ENCODE assay signal across 8 cellular contexts in the genomic region with DNA sequence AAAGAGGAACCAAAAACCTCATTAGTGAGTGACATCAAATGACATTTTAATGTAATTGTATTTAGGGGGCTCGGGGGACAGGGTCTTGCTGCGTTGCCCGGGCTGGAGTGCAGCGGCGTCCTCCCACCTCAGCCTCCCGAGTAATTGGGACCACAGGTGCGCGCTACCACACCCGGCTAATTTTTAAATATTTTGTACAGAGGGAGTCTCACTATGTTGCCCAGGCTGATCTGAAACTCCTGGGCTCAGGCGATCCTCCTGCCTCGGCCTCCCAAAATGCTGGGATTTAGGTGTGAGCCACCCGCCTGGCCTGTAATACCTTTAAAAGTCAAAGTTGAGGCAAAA. TPM values are rescaled to one million over a fixed set of nuclear protein-coding genes. Genes with fewer than 3 reads are reported as not detected.
A peak's percentile ranks its signal among the peaks of the same experiment; 100 is the strongest.
DNase-seq lines count a peak whose midpoint lies in the region; ATAC-seq and TF ChIP-seq lines count a peak whose summit lies in the region.

No MANE protein-coding gene starts in this region.

- ATAC-seq in activated T-cell treated with anti-CD3 and anti-CD28 coated beads, Interleukin-2, amount 50 U/mL, for 4 hours = no peak
- ATAC-seq in lung (ENCODE audit: insufficient read depth, low FRiP score) = no peak

- in situ Hi-C loops in astrocyte of the cerebellum (cut with HindIII; ENCODE audit: low sequenced_read_pairs) (no loop called here), transverse colon (cut with MboI; ENCODE audit: low pct_ligation_motif_present in 1 of 4, low pct_unique_long_range_greater_than_20kb in 1 of 4, low sequenced_read_pairs in 3 of 4) (no loop called here)

- no peak for TF ChIP-seq POLR2A in transverse colon (IDR thresholded peaks at IDR 0.05)

- DNase-seq in activated T-cell treated with anti-CD3 and anti-CD28 coated beads, Interleukin-2, amount 50 U/mL, for 4 hours = no peak
- no peak for DNase-seq in activated T-cell treated with anti-CD3 and anti-CD28 coated beads, Interleukin-2, amount 50 U/mL, for 1 hour
- no peak for DNase-seq in astrocyte of the cerebellum (ENCODE audit: low read depth)
- no peak for DNase-seq in lung (ENCODE audit: low spot score)
- DNase-seq in transverse colon = no peak
- no peak for DNase-seq in NCI-H146 (lab: John Stamatoyannopoulos, UW)
- no peak for DNase-seq in NCI-H226
- no peak for DNase-seq in H4 (ENCODE audit: low spot score)

- H3K27me3 Mint-ChIP-seq in activated T-cell treated with anti-CD3 and anti-CD28 coated beads, Interleukin-2, amount 50 U/mL, for 4 hours (ENCODE audit: low read depth) = peaks cover 3% of the 10 kb centered on the region

- WGBS in lung, 2 donors = 43 to 47% methylated on average over 12 of the region's 12 CpGs
- 31 to 60% methylated on average over 3 to 12 of the region's 12 CpGs for WGBS in transverse colon (ENCODE audit: low coverage in 1 of 2), 2 donors

- H3K27ac ChIP-seq in lung (ENCODE audit: low read depth in 1 of 2, low read length in 1 of 2) (no peak overlapping the region), transverse colon (peak overlapping the region; percentile 66 to 94 (median 88))

- H3K9me3 Mint-ChIP-seq in activated T-cell treated with anti-CD3 and anti-CD28 coated beads, Interleukin-2, amount 50 U/mL, for 4 hours = no peaks in the 10 kb centered on the region

- H3K36me3 ChIP-seq in lung (ENCODE audit: control insufficient read depth in 2 of 2, insufficient read depth in 2 of 2, low read length in 2 of 2) (peaks cover 0 to 42% of the 10 kb centered on the region in 2 donors), transverse colon (peaks cover 0 to 12% (median 3%) of the 10 kb centered on the region in 4 donors)

- H3K9me3 ChIP-seq in lung (ENCODE audit: control insufficient read depth in 2 of 2, insufficient read depth in 1 of 2, low read length in 1 of 2) (no peaks in the 10 kb centered on the region), transverse colon (no peaks in the 10 kb centered on the region)

- intact Hi-C loops in transverse colon (cut with DNase I; ENCODE audit: low total_unique reads) = no loop called here

- TF ChIP-seq EP300 in transverse colon (IDR thresholded peaks at IDR 0.05; ENCODE audit: low read depth) = no peak

- peak overlapping the region; percentile 84 for H3K4me3 ChIP-seq in astrocyte of the cerebellum (ENCODE audit: low read depth, low read length)
- H3K4me3 ChIP-seq in lung = peak overlapping the region; percentile 75
- peak overlapping the region; percentile 67 to 94 (median 79) for H3K4me3 ChIP-seq in transverse colon

- peak overlapping the region; percentile 99 for H3K4me3 Mint-ChIP-seq in activated T-cell treated with anti-CD3 and anti-CD28 coated beads, Interleukin-2, amount 50 U/mL, for 4 hours

- H3K27me3 ChIP-seq in lung (ENCODE audit: control insufficient read depth, insufficient read depth) (no peaks in the 10 kb centered on the region), transverse colon (no peaks in the 10 kb centered on the region)

- peaks cover 0 to 4% of the 10 kb centered on the region in 2 donors for H3K4me1 ChIP-seq in lung (ENCODE audit: control insufficient read depth in 2 of 2, insufficient read depth in 2 of 2, low read length in 2 of 2)
- H3K4me1 ChIP-seq in transverse colon = peaks cover 3 to 26% (median 9%) of the 10 kb centered on the region in 4 donors

- peaks cover 28% of the 10 kb centered on the region for H3K4me1 Mint-ChIP-seq in activated T-cell treated with anti-CD3 and anti-CD28 coated beads, Interleukin-2, amount 50 U/mL, for 4 hours (ENCODE audit: low read depth)

- H3K36me3 Mint-ChIP-seq in activated T-cell treated with anti-CD3 and anti-CD28 coated beads, Interleukin-2, amount 50 U/mL, for 4 hours (ENCODE audit: insufficient read depth) = peaks cover 20% of the 10 kb centered on the region

- no peak for TF ChIP-seq CTCF in astrocyte of the cerebellum (IDR thresholded peaks at IDR 0.05; ENCODE audit: low read depth, low read length, missing control alignments)
- no peak for TF ChIP-seq CTCF in lung (IDR thresholded peaks at IDR 0.05; ENCODE audit: control extremely low read depth, extremely low read depth)
- TF ChIP-seq CTCF in transverse colon (IDR thresholded peaks at IDR 0.05) = no peak

RNA-seq across cellular contexts. Expression of a gene that starts 0.6 kb away (rescaled TPM):
- total RNA-seq in activated T-cell treated with anti-CD3 and anti-CD28 coated beads, Interleukin-2, amount 50 U/mL, for 4 hours = 10 to 100 TPM; 49.5 to 69.4 (median 66.1) TPM
- total RNA-seq in lung = 10 to 100 TPM; 10.3 to 17.9 TPM
- polyA plus RNA-seq in lung = 10 to 100 TPM; 23.8 to 30.9 TPM
- total RNA-seq in transverse colon = 10 to 100 TPM in 3 of 4 donors, 1 to 10 TPM in 1; 5.6 to 27.9 (median 20.2) TPM
- 42.4 and 46.6 TPM in 2 replicates for total RNA-seq in H4 (2014; rRNA removed; shearing (Covaris generic))

RNA-seq across cellular contexts. Expression of a gene that starts 0.8 kb away (rescaled TPM):
- 10 to 100 TPM; 80.8 to 89.5 (median 87.9) TPM for total RNA-seq in activated T-cell treated with anti-CD3 and anti-CD28 coated beads, Interleukin-2, amount 50 U/mL, for 4 hours
- total RNA-seq in lung = 10 to 100 TPM in 1 of 2 donors, 1 to 10 TPM in 1; 4.8 to 12.9 TPM
- 10 to 100 TPM; 11.1 to 15.7 TPM for polyA plus RNA-seq in lung
- 10 to 100 TPM in 1 of 4 donors, 1 to 10 TPM in 2, not detected in 1; 4.6 to 12.7 (median 5.2) TPM for total RNA-seq in transverse colon
- 8.3 and 12.5 TPM in 2 replicates for total RNA-seq in H4 (2014; rRNA removed; shearing (Covaris generic))

RNA-seq across cellular contexts. Expression of a gene that starts 18.2 kb away (rescaled TPM):
- total RNA-seq in activated T-cell treated with anti-CD3 and anti-CD28 coated beads, Interleukin-2, amount 50 U/mL, for 4 hours = under 1 TPM; 0.46 to 0.73 (median 0.63) TPM
- total RNA-seq in lung = 10 to 100 TPM; 28.5 to 31.4 TPM
- 10 to 100 TPM; 26.6 to 51.2 TPM for polyA plus RNA-seq in lung
- total RNA-seq in transverse colon = 100 to 1,000 TPM in 1 of 4 donors, 10 to 100 TPM in 3; 11.9 to 179 (median 33.8) TPM
- total RNA-seq in H4 (2014; rRNA removed; shearing (Covaris generic)) = 12.4 and 15.5 TPM in 2 replicates

RNA-seq across cellular contexts. Expression of a gene that starts 23.8 kb away (rescaled TPM):
- total RNA-seq in activated T-cell treated with anti-CD3 and anti-CD28 coated beads, Interleukin-2, amount 50 U/mL, for 4 hours = 10 to 100 TPM; 32.7 to 39.8 (median 37.3) TPM
- 10 to 100 TPM; 61.1 to 77.8 TPM for total RNA-seq in lung
- 100 to 1,000 TPM in 1 of 2 donors, 10 to 100 TPM in 1; 81.4 to 101 TPM for polyA plus RNA-seq in lung
- 10 to 100 TPM; 22.3 to 63.2 (median 51.2) TPM for total RNA-seq in transverse colon
- 62.8 and 94.3 TPM in 2 replicates for total RNA-seq in H4 (2014; rRNA removed; shearing (Covaris generic))

Comparison
In these comparisons a context has a peak if more than half of its experiments do, and no peak if none do; other contexts are left out.
1. H3K27ac ChIP-seq: peak in transverse colon (4 of 4); none in lung (0 of 2).
2. Peak in every context shown above with its lines, with median percentiles within 50 percentile points of each other: H3K4me3 ChIP-seq.